In the genomic region with DNA sequence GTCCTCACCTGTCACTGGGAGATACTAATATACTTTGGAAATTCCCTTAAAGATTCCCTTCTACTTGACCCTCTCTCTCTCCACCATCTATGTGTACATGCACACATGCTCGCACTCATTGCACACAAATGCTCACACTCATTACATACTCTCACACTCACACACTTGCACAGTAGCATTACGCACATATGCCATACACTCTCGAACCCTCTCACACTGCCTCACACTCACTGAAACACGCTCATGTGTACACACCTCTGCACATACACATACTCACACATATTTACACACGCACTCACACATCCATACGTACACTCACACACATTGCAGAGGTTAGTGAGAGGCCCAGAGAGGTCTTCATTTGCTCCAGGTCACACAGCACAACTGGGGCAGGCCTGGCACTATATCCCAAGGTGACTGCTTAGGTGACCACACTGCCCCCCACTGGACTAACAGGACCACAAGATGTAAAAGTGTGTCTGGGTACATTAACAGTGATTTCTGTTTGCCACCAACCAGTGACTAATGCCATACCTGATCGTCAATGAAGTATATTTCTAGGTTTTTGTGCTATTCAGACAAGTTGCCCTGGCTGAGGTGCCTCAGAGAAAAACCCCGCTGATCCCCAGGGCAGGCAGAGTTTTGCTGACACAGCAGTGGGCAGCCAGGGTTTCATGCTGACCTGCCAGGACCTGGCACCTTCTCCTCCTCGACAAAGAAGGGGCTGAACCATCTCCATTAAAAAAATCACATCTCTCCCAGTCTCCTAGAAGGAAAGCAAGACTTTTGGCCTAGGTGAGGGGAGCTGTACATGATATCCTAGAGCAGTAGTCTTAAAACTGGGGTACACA, we compare ENCODE assay signal across 23 cellular contexts. TPM values are rescaled to one million over a fixed set of nuclear protein-coding genes. Genes with fewer than 3 reads are reported as not detected.
A peak's percentile ranks its signal among the peaks of the same experiment; 100 is the strongest.
DNase-seq lines count a peak whose midpoint lies in the region; ATAC-seq and TF ChIP-seq lines count a peak whose summit lies in the region.
"Had no signal": no experiment of that assay in that cellular context is flagged by ENCODE, and none has a peak within 500 bp of the region (broad histone marks: within the 10 kb centered on the region; RNA-seq: fewer than 3 reads in every experiment).

No MANE protein-coding gene starts in this region.

- no peaks in the 10 kb centered on the region for H4K20me1 ChIP-seq in OCI-LY1 (ENCODE audit: insufficient read depth, low read length)

- H3K27me3 ChIP-seq in BE2C (no peaks in the 10 kb centered on the region), OCI-LY1 (ENCODE audit: insufficient read depth, low read length) (no peaks in the 10 kb centered on the region), foreskin keratinocyte (no peaks in the 10 kb centered on the region)
- H3K27me3 ChIP-seq: ascending aorta, left lung had no signal

- TF ChIP-seq CTCF in BE2C (IDR thresholded peaks at IDR 0.05; ENCODE audit: low read depth, low read length), result 0 out of 2 replicates have a peak, but pooled peaks have one; percentile 6
- peak; percentile 30 for TF ChIP-seq CTCF in GM12873 (IDR thresholded peaks at IDR 0.05; ENCODE audit: insufficient read depth, low read depth, low read length, missing control alignments)
- peak; percentile 18; the same call in 1 of the 2 replicates for TF ChIP-seq CTCF in OCI-LY1 (IDR thresholded peaks at IDR 0.05; ENCODE audit: low read length)
- TF ChIP-seq CTCF in foreskin keratinocyte (conservative IDR thresholded peaks at IDR 0.05), result peak; percentile 31

- H3K36me3 ChIP-seq in BE2C, result no peaks in the 10 kb centered on the region
- no peaks in the 10 kb centered on the region for H3K36me3 ChIP-seq in OCI-LY1 (ENCODE audit: insufficient read depth, low read length)
- H3K36me3 ChIP-seq: ascending aorta, heart right ventricle, left lung had no signal

- H3K79me2 ChIP-seq in OCI-LY1 (ENCODE audit: insufficient read depth, low read length), result no peaks in the 10 kb centered on the region

- H3K27ac ChIP-seq in OCI-LY1 (ENCODE audit: low read depth, low read length, poor library complexity, severe bottlenecking) (no peak overlapping the region), foreskin keratinocyte (no peak overlapping the region)
- H3K27ac ChIP-seq: ascending aorta, heart right ventricle, left lung, PC-9 had no signal

- H3K9me3 ChIP-seq in BE2C, result no peaks in the 10 kb centered on the region
- H3K9me3 ChIP-seq in OCI-LY1 (ENCODE audit: low read length), result no peaks in the 10 kb centered on the region
- H3K9me3 ChIP-seq: ascending aorta, heart right ventricle, left lung had no signal

- no peak for DNase-seq in BE2C
- DNase-seq in foreskin keratinocyte, result no peak
- no peak for DNase-seq in nucleus accumbens (lab: John Stamatoyannopoulos, UW)
- DNase-seq: activated CD4-positive, alpha-beta T cell treated with anti-CD3 and anti-CD28 coated beads, Interleukin-2, amount 10 ng/mL, durations not matched to agents 24 days and 14 days; CD8-positive, alpha-beta T cell; DMS153; GDM1; heart right ventricle; left lung; naive thymus-derived CD8-positive, alpha-beta T cell; NCI-H1694 treated with DMSO at 0.1 percent for 48 hours; PC-9; SHP77 treated with DMSO at 0.1 percent for 48 hours; stimulated activated CD8-positive, alpha-beta memory T cell treated with anti-CD3 and anti-CD28 coated beads, Interleukin-4, amount 100 ng/mL, for 48 hours; T-helper 1 cell had no signal

- no peaks in the 10 kb centered on the region for H3K9me2 ChIP-seq in OCI-LY1 (ENCODE audit: low read depth, low read length)

- no peak overlapping the region for H2AFZ ChIP-seq in OCI-LY1 (ENCODE audit: low read length)
- H2AFZ ChIP-seq: PC-9 had no signal

- no peak for ATAC-seq in foreskin keratinocyte
- ATAC-seq in HG03439 (IDR thresholded peaks at IDR 0.05; ENCODE audit: unreplicated experiment), result no peak
- no peak for ATAC-seq in GM18861 (IDR thresholded peaks at IDR 0.05; ENCODE audit: unreplicated experiment)
- ATAC-seq: CD8-positive, alpha-beta T cell; heart right ventricle; left lung; naive thymus-derived CD8-positive, alpha-beta T cell had no signal

- no peaks in the 10 kb centered on the region for H3K4me1 ChIP-seq in BE2C
- no peaks in the 10 kb centered on the region for H3K4me1 ChIP-seq in OCI-LY1 (ENCODE audit: insufficient read depth, low read length, severe bottlenecking)
- peaks cover 8% of the 10 kb centered on the region for H3K4me1 ChIP-seq in foreskin keratinocyte
- H3K4me1 ChIP-seq: ascending aorta, heart right ventricle, left lung had no signal

- H3K4me2 ChIP-seq in OCI-LY1 (ENCODE audit: low read length), result no peak overlapping the region
- H3K4me2 ChIP-seq: PC-9 had no signal

- H3F3A ChIP-seq in OCI-LY1 (ENCODE audit: insufficient read depth, low read length), result no peaks in the 10 kb centered on the region

- H3K4me3 ChIP-seq in BE2C (ENCODE audit: low read depth, low read length), result no peak overlapping the region
- H3K4me3 ChIP-seq in OCI-LY1 (ENCODE audit: low read depth, low read length, poor library complexity, severe bottlenecking), result no peak overlapping the region
- H3K4me3 ChIP-seq: ascending aorta, heart right ventricle, left lung, PC-9 had no signal

- H3K9ac ChIP-seq in OCI-LY1 (ENCODE audit: low read length), result no peak overlapping the region

RNA-seq across cellular contexts. Expression of a gene that starts 28.5 kb away (rescaled TPM):
- polyA plus RNA-seq in BE2C (2012; ENCODE audit: insufficient read depth, insufficient read length, low read depth), result not detected
- total RNA-seq in foreskin keratinocyte, result not detected in 2 replicates
- not detected in 2 replicates for polyA plus RNA-seq in foreskin keratinocyte
- total RNA-seq: ascending aorta; CD8-positive, alpha-beta T cell; dermis microvascular lymphatic vessel endothelial cell; endothelial cell of umbilical vein; naive thymus-derived CD8-positive, alpha-beta T cell; PC-9 had no signal
- polyA plus RNA-seq: endothelial cell of umbilical vein; heart right ventricle; IgD-negative memory B cell; naive thymus-derived CD8-positive, alpha-beta T cell had no signal
